ENCODE assay signal across 1 cellular context in genomic region chr4:122874194-122874593, GRCh38.
TF ChIP-seq lines count a peak whose summit lies in the region.

No MANE protein-coding gene starts in this region.

TF ChIP-seq in H1, 55 proteins besides CTCF, POLR2A, EP300 and RAD21:
- TF ChIP-seq SP4 (IDR thresholded peaks at IDR 0.05; ENCODE audit: low read length) (no peak), CEBPB (IDR thresholded peaks at IDR 0.05; ENCODE audit: low read depth, low read length) (peak; percentile 60; the same call in 1 of the 2 replicates)
